ENCODE assay signal across 8 cellular contexts in genomic region chr2:88691339-88692183, GRCh38. TPM values are rescaled to one million over a fixed set of nuclear protein-coding genes. Genes with fewer than 3 reads are reported as not detected.
A peak's percentile ranks its signal among the peaks of the same experiment; 100 is the strongest.
DNase-seq lines count a peak whose midpoint lies in the region; ATAC-seq and TF ChIP-seq lines count a peak whose summit lies in the region.

RPIA (plus strand) TSS chr2:88691673; CDS start chr2:88691699, 26 bp downstream.

- H3K4me1 ChIP-seq in mammary epithelial cell (ENCODE audit: insufficient read depth, low read length) (peaks cover 19% of the 10 kb centered on the region), smooth muscle cell (ENCODE audit: low read depth) (peaks cover 7% of the 10 kb centered on the region)

- H3K9ac ChIP-seq in mammary epithelial cell (ENCODE audit: insufficient read depth, low read length) (peak within 1 kb of the TSS; percentile 68), smooth muscle cell (ENCODE audit: low read depth) (peak within 1 kb of the TSS; percentile 72)

- intact Hi-C loops in mammary epithelial cell (cut with micrococcal nuclease): loop anchor here (2.0 to 5.0 kb wide), 2 partner anchors 17 to 194 kb away; no protein-coding TSS in a partner anchor

- H3K27me3 ChIP-seq in WERI-Rb-1 (ENCODE audit: insufficient read depth, low read depth, severe bottlenecking) (no peaks in the 10 kb centered on the region), mammary epithelial cell (ENCODE audit: insufficient read depth, low read length) (no peaks in the 10 kb centered on the region), smooth muscle cell (ENCODE audit: low read depth) (no peaks in the 10 kb centered on the region)

- no TSS peak for BruUV-seq in mammary epithelial cell (replicated peaks; lab: Mats Ljungman, UMichigan)

- WGBS in mammary epithelial cell (ENCODE audit: low coverage, missing lambda C conversion rate): 1% methylated on average over 39 of the region's 71 CpGs
- WGBS in smooth muscle cell (ENCODE audit: low lambda C conversion rate): under 1% methylated on average over 69 of the region's 71 CpGs

- H3K79me2 ChIP-seq in mammary epithelial cell (ENCODE audit: insufficient read depth, low read length) (peaks cover 61% of the 10 kb centered on the region), smooth muscle cell (ENCODE audit: low read depth) (peaks cover 36% of the 10 kb centered on the region)

- H3K27ac ChIP-seq in WERI-Rb-1 (peak within 1 kb of the TSS; percentile 53), mammary epithelial cell (ENCODE audit: insufficient read depth, low read depth, low read length) (peak within 1 kb of the TSS; percentile 57), smooth muscle cell (ENCODE audit: low read depth) (peak within 1 kb of the TSS; percentile 70)

- H3F3A ChIP-seq in smooth muscle cell (ENCODE audit: low read depth): no peaks in the 10 kb centered on the region

- H2AFZ ChIP-seq in mammary epithelial cell (ENCODE audit: low read depth, low read length) (peak within 1 kb of the TSS; percentile 98), smooth muscle cell (ENCODE audit: low read depth) (peak within 1 kb of the TSS; percentile 96)

- peak; percentile 74 for TF ChIP-seq CTCF in WERI-Rb-1 (IDR thresholded peaks at IDR 0.05; ENCODE audit: low read depth, low read length)
- TF ChIP-seq CTCF in mammary epithelial cell (conservative IDR thresholded peaks at IDR 0.05 in 1 of 2, IDR thresholded peaks at IDR 0.05 in 1 of 2; ENCODE audit: extremely low read depth in 1 of 2, insufficient read depth in 1 of 2, low read depth in 1 of 2, low read length in 2 of 2): peak; percentile 6 to 46
- TF ChIP-seq CTCF in smooth muscle cell (IDR thresholded peaks at IDR 0.05; ENCODE audit: borderline replicate concordance, insufficient read depth, poor library complexity, severe bottlenecking): peak; percentile 53

- H3K4me3 ChIP-seq in WERI-Rb-1 (ENCODE audit: low read depth, low read length) (peak within 1 kb of the TSS; percentile 68), mammary epithelial cell (replicated peaks in 1 of 3; ENCODE audit: insufficient read depth in 1 of 3, low read depth in 2 of 3, low read length in 3 of 3) (peak within 1 kb of the TSS; percentile 85 to 96 (median 96)), smooth muscle cell (peak within 1 kb of the TSS; percentile 68)

- DNase-seq in AG08396 (ENCODE audit: low spot score): peak; percentile 98
- DNase-seq in NCI-H2227 (lab: John Stamatoyannopoulos, UW; ENCODE audit: unreplicated experiment): peak; percentile 98
- peak; percentile 98 for DNase-seq in WERI-Rb-1
- DNase-seq in mammary epithelial cell: peak; percentile 98
- DNase-seq in iPS-NIHi11 (ENCODE audit: low spot score): peak; percentile 97
- peak; percentile 87 for DNase-seq in smooth muscle cell (lab: John Stamatoyannopoulos, UW; ENCODE audit: unreplicated experiment)

- dilution Hi-C loops in mammary epithelial cell (cut with HindIII; ENCODE audit: low sequenced_read_pairs): no loop called here

- in situ Hi-C loops in mammary epithelial cell (cut with MboI; ENCODE audit: low sequenced_read_pairs in 2 of 2): no loop called here

- peak within 1 kb of the TSS; percentile 98 for H3K4me2 ChIP-seq in mammary epithelial cell (ENCODE audit: insufficient read depth, low read depth, low read length)
- H3K4me2 ChIP-seq in smooth muscle cell: peak within 1 kb of the TSS; percentile 90

- no peaks in the 10 kb centered on the region for H4K20me1 ChIP-seq in mammary epithelial cell (ENCODE audit: insufficient read depth, low read length)
- peaks cover 21% of the 10 kb centered on the region for H4K20me1 ChIP-seq in smooth muscle cell (ENCODE audit: low read depth)

- CTCF ChIA-PET in mammary epithelial cell (lab: Charles Lee; ENCODE audit: low non-redundant PET): interaction anchor here (0.7 kb wide), 1 partner anchor 15 kb away, joined by 3 read pairs; no protein-coding TSS in a partner anchor

- H3K9me3 ChIP-seq in WERI-Rb-1 (ENCODE audit: severe bottlenecking) (no peaks in the 10 kb centered on the region), mammary epithelial cell (replicated peaks; ENCODE audit: insufficient read depth, low read length) (no peaks in the 10 kb centered on the region), smooth muscle cell (replicated peaks; ENCODE audit: low read depth) (no peaks in the 10 kb centered on the region)

- H3K36me3 ChIP-seq in WERI-Rb-1 (no peaks in the 10 kb centered on the region), mammary epithelial cell (ENCODE audit: insufficient read depth, low read length) (no peaks in the 10 kb centered on the region), smooth muscle cell (ENCODE audit: low read depth) (no peaks in the 10 kb centered on the region)

- ATAC-seq in GM18907 (IDR thresholded peaks at IDR 0.05; ENCODE audit: unreplicated experiment): peak; percentile 95
- peak; percentile 94 for ATAC-seq in HG03159 (IDR thresholded peaks at IDR 0.05; ENCODE audit: unreplicated experiment)

RNA-seq across cellular contexts. Expression of gene RPIA, which starts in this region (rescaled TPM):
- total RNA-seq in mammary epithelial cell: 10 to 100 TPM in 1 of 2 donors, 1 to 10 TPM in 1; 5.8 to 11.4 TPM
- polyA plus RNA-seq in mammary epithelial cell: 6.1 TPM
- 5.2 TPM for polyA minus RNA-seq in mammary epithelial cell
- 4.8 and 9.9 TPM in 2 replicates for total RNA-seq in smooth muscle cell
- polyA plus RNA-seq in smooth muscle cell: 8.9 and 11.3 TPM in 2 replicates

Comparison
In these comparisons a context has a peak if more than half of its experiments do, and no peak if none do; other contexts are left out.
1. Peak in every context shown above with its lines: DNase-seq, ATAC-seq, H3K4me3 ChIP-seq and H3K27ac ChIP-seq.